In the genomic region with DNA sequence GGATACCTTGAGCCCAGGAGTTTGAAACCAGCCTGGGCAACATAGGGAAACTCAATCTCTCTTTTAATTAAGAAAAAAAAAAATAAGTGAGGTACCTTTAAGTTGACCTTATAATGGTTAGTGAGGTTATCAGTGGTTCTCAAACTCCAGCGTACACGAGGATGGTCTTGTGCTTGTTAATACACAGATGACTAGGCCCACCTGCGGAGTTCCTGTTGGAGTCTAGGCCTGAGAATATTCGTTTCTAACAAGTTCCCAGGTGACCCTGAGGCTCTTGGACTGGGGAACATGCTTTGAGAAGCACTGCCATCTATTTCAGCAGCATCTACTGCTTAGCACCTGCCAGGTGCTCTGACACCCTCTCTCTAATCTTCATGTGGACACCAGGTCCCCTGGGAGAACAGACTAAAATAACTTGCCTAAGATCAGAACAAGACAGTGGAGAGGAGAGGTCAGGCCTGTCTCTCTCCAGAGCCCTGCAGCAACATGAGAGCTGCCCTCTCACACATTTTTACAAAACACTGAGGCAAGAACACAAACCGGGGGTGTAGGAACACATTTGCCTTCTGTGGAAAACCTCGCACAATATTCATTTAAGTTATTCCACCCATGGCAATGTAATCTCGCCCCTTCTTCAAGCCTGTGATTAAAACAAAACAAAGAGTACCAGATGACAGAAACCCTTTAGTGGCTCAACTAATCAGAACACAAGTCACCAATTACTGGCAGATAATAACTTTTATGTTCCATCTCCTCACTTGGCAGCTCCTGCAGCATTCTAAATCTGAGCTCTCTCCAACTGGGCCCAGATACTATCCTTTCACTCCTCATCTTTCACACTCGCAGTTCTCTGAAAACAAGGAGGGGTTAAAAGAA, we compare ENCODE assay signal across 14 cellular contexts. TPM values are rescaled to one million over a fixed set of nuclear protein-coding genes. Genes with fewer than 3 reads are reported as not detected.
DNase-seq lines count a peak whose midpoint lies in the region; ATAC-seq, FAIRE-seq and TF ChIP-seq lines count a peak whose summit lies in the region.
"Had no signal": no experiment of that assay in that cellular context is flagged by ENCODE, and none has a peak within 500 bp of the region (broad histone marks: within the 10 kb centered on the region; RNA-seq: fewer than 3 reads in every experiment).

No MANE protein-coding gene starts in this region.

- H3K4me2 ChIP-seq in SK-N-SH (no peak overlapping the region; the same call in 1 of the 2 replicates), keratinocyte (ENCODE audit: control insufficient read depth, extremely low read depth, insufficient read depth, low read depth, low read length) (no peak overlapping the region)

- H3K9ac ChIP-seq in SK-N-SH (no peak overlapping the region), keratinocyte (ENCODE audit: control insufficient read depth, extremely low read depth, insufficient read depth, low read length) (no peak overlapping the region)

- no peak for TF ChIP-seq CTCF in SK-N-SH (IDR thresholded peaks at IDR 0.05)
- no peak for TF ChIP-seq CTCF in keratinocyte (optimal IDR thresholded peaks at IDR 0.05 in 1 of 3, IDR thresholded peaks at IDR 0.05 in 1 of 3, conservative IDR thresholded peaks at IDR 0.05 in 1 of 3; ENCODE audit: extremely low read depth in 1 of 3, insufficient read depth in 2 of 3, low read length in 3 of 3)
- TF ChIP-seq CTCF in tibial nerve (IDR thresholded peaks at IDR 0.05): no peak

- H3K9me1 ChIP-seq in keratinocyte (ENCODE audit: control insufficient read depth, extremely low read depth, insufficient read depth, low read length): peaks cover 2% of the 10 kb centered on the region

- H3K27me3 ChIP-seq in SK-N-SH (ENCODE audit: insufficient read depth) (no peaks in the 10 kb centered on the region), keratinocyte (ENCODE audit: control insufficient read depth, extremely low read depth, insufficient read depth, low read length) (no peaks in the 10 kb centered on the region), tibial nerve (no peaks in the 10 kb centered on the region), H7 (ENCODE audit: control insufficient read depth, insufficient read depth, low read length) (no peaks in the 10 kb centered on the region)
- H3K27me3 ChIP-seq: testis had no signal

- H3K9me3 ChIP-seq in SK-N-SH (no peaks in the 10 kb centered on the region), keratinocyte (ENCODE audit: control insufficient read depth, low read depth, low read length) (no peaks in the 10 kb centered on the region), tibial nerve (no peaks in the 10 kb centered on the region)
- H3K9me3 ChIP-seq: testis had no signal

- H4K20me1 ChIP-seq in SK-N-SH (ENCODE audit: insufficient read depth) (no peaks in the 10 kb centered on the region), keratinocyte (ENCODE audit: control insufficient read depth, extremely low read depth, insufficient read depth, low read length) (peaks cover 3% of the 10 kb centered on the region)

- no peak for ATAC-seq in HG02981 (IDR thresholded peaks at IDR 0.05; ENCODE audit: unreplicated experiment)

- POLR2A ChIA-PET in SK-N-SH (lab: Yijun Ruan, JAX): no interaction called here

- H3K4me3 ChIP-seq in SK-N-SH (ENCODE audit: low read depth in 2 of 2, low read length in 1 of 2) (no peak overlapping the region), keratinocyte (ENCODE audit: control insufficient read depth in 2 of 3, extremely low read depth in 1 of 3, insufficient read depth in 2 of 3, low read depth in 1 of 3, low read length in 3 of 3) (no peak overlapping the region), tibial nerve (no peak overlapping the region), H7 (ENCODE audit: insufficient read depth, low read depth, low read length) (no peak overlapping the region)
- H3K4me3 ChIP-seq: testis had no signal

- H3K79me2 ChIP-seq in SK-N-SH (ENCODE audit: insufficient read depth): peaks cover 56% of the 10 kb centered on the region
- H3K79me2 ChIP-seq in keratinocyte (ENCODE audit: control insufficient read depth, insufficient read depth, low read length): peaks cover 90% of the 10 kb centered on the region

- CTCF ChIA-PET in SK-N-SH (lab: Yijun Ruan, JAX): interaction anchor here (1.2 to 1.4 kb wide), 2 partner anchors 11 to 13 kb away, joined by 3 read pairs; no protein-coding TSS in a partner anchor

- dilution Hi-C loops in keratinocyte (cut with MboI; ENCODE audit: extremely low pct_ligation_motif_present, low sequenced_read_pairs): no loop called here

- H3K9me2 ChIP-seq in SK-N-SH: no peaks in the 10 kb centered on the region

- peak; percentile 48 for FAIRE-seq in keratinocyte (lab: Jason Lieb, UNC)
- FAIRE-seq: frontal cortex had no signal

- H3K27ac ChIP-seq in SK-N-SH (ENCODE audit: low read depth in 2 of 2, low read length in 1 of 2): no peak overlapping the region; a peak in 1 of 4 replicates
- H3K27ac ChIP-seq in keratinocyte (ENCODE audit: control insufficient read depth, insufficient read depth, low read length): no peak overlapping the region
- peak overlapping the region in 3 of 4 donors; percentile 7 to 35 (median 26) for H3K27ac ChIP-seq in tibial nerve
- H3K27ac ChIP-seq: testis had no signal

- H3F3A ChIP-seq in SK-N-SH (replicated peaks; ENCODE audit: insufficient read depth): no peaks in the 10 kb centered on the region

- H3K4me1 ChIP-seq in SK-N-SH (ENCODE audit: control insufficient read depth in 1 of 2, insufficient read depth in 2 of 2, low read depth in 1 of 2, low read length in 1 of 2) (peaks cover 0 to 11% of the 10 kb centered on the region in 2 experiments; a peak in 2 of 4 replicates), keratinocyte (ENCODE audit: control insufficient read depth, extremely low read depth, insufficient read depth, low read length) (peaks cover 16% of the 10 kb centered on the region), tibial nerve (peaks cover 0 to 66% (median 35%) of the 10 kb centered on the region in 4 donors)

- peak; percentile 38 for DNase-seq in NCI-H82 (lab: John Stamatoyannopoulos, UW)
- DNase-seq in NCI-H82 treated with DMSO at 0.1 percent for 48 hours (lab: John Stamatoyannopoulos, UW; ENCODE audit: unreplicated experiment): no peak
- DNase-seq in SK-N-SH: peak; percentile 36
- no peak for DNase-seq in keratinocyte (ENCODE audit: low read depth, low spot score)
- DNase-seq in tibial nerve (ENCODE audit: low spot score in 2 of 2): no peak
- no peak for DNase-seq in NCI-H1694 treated with DMSO at 0.1 percent for 48 hours (lab: John Stamatoyannopoulos, UW)
- DNase-seq in H7: no peak
- DNase-seq: ACHN, cortex of kidney, NCI-H1694, testis had no signal

- 72% methylated on average over 8 of the region's 8 CpGs for WGBS in SK-N-SH (ENCODE audit: low lambda C conversion rate)
- WGBS in tibial nerve, 2 donors: 41 to 42% methylated on average over 8 of the region's 8 CpGs

- no peak for TF ChIP-seq EP300 in SK-N-SH (IDR thresholded peaks at IDR 0.05; ENCODE audit: borderline replicate concordance in 1 of 2, low read depth in 1 of 2, low read length in 1 of 2)
- no peak for TF ChIP-seq EP300 in tibial nerve (IDR thresholded peaks at IDR 0.05)

- peaks cover 0 to 5% of the 10 kb centered on the region in 2 experiments for H3K36me3 ChIP-seq in SK-N-SH (replicated peaks in 1 of 2; ENCODE audit: control insufficient read depth in 1 of 2, insufficient read depth in 2 of 2, low read length in 1 of 2)
- H3K36me3 ChIP-seq in keratinocyte (ENCODE audit: control insufficient read depth in 2 of 2, extremely low read depth in 1 of 2, insufficient read depth in 2 of 2, low read length in 2 of 2): peaks cover 6 to 12% of the 10 kb centered on the region in 2 experiments
- no peaks in the 10 kb centered on the region for H3K36me3 ChIP-seq in tibial nerve
- H3K36me3 ChIP-seq in H7 (replicated peaks; ENCODE audit: control insufficient read depth, insufficient read depth, low read length): peaks cover 2% of the 10 kb centered on the region; the same call in 1 of the 2 replicates

- TF ChIP-seq RAD21 in SK-N-SH (IDR thresholded peaks at IDR 0.05; ENCODE audit: low read length): no peak

- no peak for TF ChIP-seq POLR2A in tibial nerve (IDR thresholded peaks at IDR 0.05)

- no peak overlapping the region for H2AFZ ChIP-seq in SK-N-SH (ENCODE audit: low read depth)
- H2AFZ ChIP-seq in keratinocyte (ENCODE audit: control insufficient read depth, low read length): no peak overlapping the region

TF ChIP-seq in SK-N-SH, 30 proteins besides CTCF, POLR2A, EP300 and RAD21:
- TF ChIP-seq RCOR1 (IDR thresholded peaks at IDR 0.05; ENCODE audit: low read length): 0 out of 2 replicates have a peak, but pooled peaks have one; percentile 14
- no peak for TF ChIP-seq CHD2 (IDR thresholded peaks at IDR 0.05; ENCODE audit: low read length, partially characterized antibody)
TF ChIP-seq in SK-N-SH: peak in this region for 1.

RNA-seq across cellular contexts. Expression of a gene that starts 24.5 kb away (rescaled TPM):
- polyA plus RNA-seq in SK-N-SH (2012; rRNA removed) (33.0 and 34.8 TPM in 2 replicates), keratinocyte (26.9 to 31.5 TPM (median 29.6 TPM) in 3 replicates)
- polyA plus RNA-seq in SK-N-SH (2012; cell fraction: cytosol; rRNA removed): 24.3 and 29.9 TPM in 2 replicates
- polyA plus RNA-seq in SK-N-SH (2012; cell fraction: nucleus; rRNA removed): 24.9 and 32.3 TPM in 2 replicates
- 23.5 TPM for polyA plus RNA-seq in keratinocyte (2011; ENCODE audit: low read depth)
- polyA plus RNA-seq in keratinocyte (2011; cell fraction: cytosol; rRNA removed): 25.8 and 30.5 TPM in 2 replicates
- polyA plus RNA-seq in keratinocyte (2011; cell fraction: nucleus; rRNA removed): 41.2 and 42.5 TPM in 2 replicates
- 23.4 and 40.7 TPM in 2 replicates for polyA plus RNA-seq in keratinocyte (2012; ENCODE audit: low replicate concordance)
- polyA minus RNA-seq in keratinocyte: 26.8 to 35.0 TPM (median 33.2 TPM) in 3 replicates
- 23.2 TPM for polyA minus RNA-seq in keratinocyte (2011; cell fraction: cytosol; rRNA and poly(A)+ RNA removed)
- polyA minus RNA-seq in keratinocyte (2011; cell fraction: nucleus; rRNA and poly(A)+ RNA removed): 31.1 and 32.7 TPM in 2 replicates
- 100 to 1,000 TPM in 2 of 4 donors, 10 to 100 TPM in 2; 81.8 to 107 (median 94.7) TPM for total RNA-seq in tibial nerve
- 84.1 and 107 TPM in 2 replicates for total RNA-seq in H7 (2014; rRNA removed; shearing (Covaris generic))
- total RNA-seq: activated CD8-positive, alpha-beta memory T cell treated with anti-CD3 and anti-CD28 coated beads for 36 hours had no signal

Comparison
In these comparisons a context has a peak if more than half of its experiments do, and no peak if none do; other contexts are left out.
1. DNase-seq: peak in NCI-H82 (single experiment) and SK-N-SH (single experiment); none in NCI-H82 treated with DMSO at 0.1 percent for 48 hours (single experiment), keratinocyte (single experiment), tibial nerve (0 of 2), NCI-H1694 treated with DMSO at 0.1 percent for 48 hours (single experiment) and H7 (single experiment).
2. H3K27ac ChIP-seq: peak in tibial nerve (3 of 4); none in SK-N-SH (0 of 2) and keratinocyte (single experiment).